ENCODE assay signal across 2 cellular contexts in genomic region chr12:7081037-7081436, GRCh38.
TF ChIP-seq lines count a peak whose summit lies in the region.

No MANE protein-coding gene starts in this region.

TF ChIP-seq in liver, 16 proteins besides CTCF, POLR2A, EP300 and RAD21:
- TF ChIP-seq RXRA (IDR thresholded peaks at IDR 0.05) (peak in 1 of 2 donors; percentile 24), EGR1 (IDR thresholded peaks at IDR 0.05; ENCODE audit: low read depth in 2 of 2) (peak in 1 of 2 donors; percentile 49), HNF4G (IDR thresholded peaks at IDR 0.05) (no peak), HNF4A (conservative IDR thresholded peaks at IDR 0.05) (peak in 1 of 2 donors; percentile 39)

TF ChIP-seq in HepG2, 621 proteins besides CTCF, POLR2A, EP300 and RAD21:
- TF ChIP-seq, protein P1, sequence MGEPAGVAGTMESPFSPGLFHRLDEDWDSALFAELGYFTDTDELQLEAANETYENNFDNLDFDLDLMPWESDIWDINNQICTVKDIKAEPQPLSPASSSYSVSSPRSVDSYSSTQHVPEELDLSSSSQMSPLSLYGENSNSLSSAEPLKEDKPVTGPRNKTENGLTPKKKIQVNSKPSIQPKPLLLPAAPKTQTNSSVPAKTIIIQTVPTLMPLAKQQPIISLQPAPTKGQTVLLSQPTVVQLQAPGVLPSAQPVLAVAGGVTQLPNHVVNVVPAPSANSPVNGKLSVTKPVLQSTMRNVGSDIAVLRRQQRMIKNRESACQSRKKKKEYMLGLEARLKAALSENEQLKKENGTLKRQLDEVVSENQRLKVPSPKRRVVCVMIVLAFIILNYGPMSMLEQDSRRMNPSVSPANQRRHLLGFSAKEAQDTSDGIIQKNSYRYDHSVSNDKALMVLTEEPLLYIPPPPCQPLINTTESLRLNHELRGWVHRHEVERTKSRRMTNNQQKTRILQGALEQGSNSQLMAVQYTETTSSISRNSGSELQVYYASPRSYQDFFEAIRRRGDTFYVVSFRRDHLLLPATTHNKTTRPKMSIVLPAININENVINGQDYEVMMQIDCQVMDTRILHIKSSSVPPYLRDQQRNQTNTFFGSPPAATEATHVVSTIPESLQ (CRISPR knock-in tag; conservative IDR thresholded peaks at IDR 0.05): no peak
- no peak for TF ChIP-seq ZNF354B (CRISPR knock-in tag; IDR thresholded peaks at IDR 0.05)
- no peak for TF ChIP-seq ZBTB7B (CRISPR knock-in tag; IDR thresholded peaks at IDR 0.05)
- TF ChIP-seq ZSCAN29 (CRISPR knock-in tag; conservative IDR thresholded peaks at IDR 0.05): no peak
- no peak for TF ChIP-seq ZSCAN22 (CRISPR knock-in tag; IDR thresholded peaks at IDR 0.05)
- no peak for TF ChIP-seq MXD3 (CRISPR knock-in tag; IDR thresholded peaks at IDR 0.05)
- TF ChIP-seq MAFG (CRISPR knock-in tag; IDR thresholded peaks at IDR 0.05): no peak
- no peak for TF ChIP-seq ZBTB3 (CRISPR knock-in tag; IDR thresholded peaks at IDR 0.05; ENCODE audit: borderline replicate concordance, low read depth)
- TF ChIP-seq RARG (CRISPR knock-in tag; IDR thresholded peaks at IDR 0.05; ENCODE audit: low read depth): no peak
- TF ChIP-seq FOSL2 (CRISPR knock-in tag; IDR thresholded peaks at IDR 0.05): no peak
- TF ChIP-seq STAT5B (CRISPR knock-in tag; IDR thresholded peaks at IDR 0.05): no peak
- TF ChIP-seq ZNF589 (CRISPR knock-in tag; conservative IDR thresholded peaks at IDR 0.05): no peak
- TF ChIP-seq, protein P2, sequence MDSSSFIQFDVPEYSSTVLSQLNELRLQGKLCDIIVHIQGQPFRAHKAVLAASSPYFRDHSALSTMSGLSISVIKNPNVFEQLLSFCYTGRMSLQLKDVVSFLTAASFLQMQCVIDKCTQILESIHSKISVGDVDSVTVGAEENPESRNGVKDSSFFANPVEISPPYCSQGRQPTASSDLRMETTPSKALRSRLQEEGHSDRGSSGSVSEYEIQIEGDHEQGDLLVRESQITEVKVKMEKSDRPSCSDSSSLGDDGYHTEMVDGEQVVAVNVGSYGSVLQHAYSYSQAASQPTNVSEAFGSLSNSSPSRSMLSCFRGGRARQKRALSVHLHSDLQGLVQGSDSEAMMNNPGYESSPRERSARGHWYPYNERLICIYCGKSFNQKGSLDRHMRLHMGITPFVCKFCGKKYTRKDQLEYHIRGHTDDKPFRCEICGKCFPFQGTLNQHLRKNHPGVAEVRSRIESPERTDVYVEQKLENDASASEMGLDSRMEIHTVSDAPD (CRISPR knock-in tag; IDR thresholded peaks at IDR 0.05): no peak
- TF ChIP-seq, protein P3, sequence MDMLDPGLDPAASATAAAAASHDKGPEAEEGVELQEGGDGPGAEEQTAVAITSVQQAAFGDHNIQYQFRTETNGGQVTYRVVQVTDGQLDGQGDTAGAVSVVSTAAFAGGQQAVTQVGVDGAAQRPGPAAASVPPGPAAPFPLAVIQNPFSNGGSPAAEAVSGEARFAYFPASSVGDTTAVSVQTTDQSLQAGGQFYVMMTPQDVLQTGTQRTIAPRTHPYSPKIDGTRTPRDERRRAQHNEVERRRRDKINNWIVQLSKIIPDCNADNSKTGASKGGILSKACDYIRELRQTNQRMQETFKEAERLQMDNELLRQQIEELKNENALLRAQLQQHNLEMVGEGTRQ (IDR thresholded peaks at IDR 0.05; ENCODE audit: low read depth, low read length): no peak
- TF ChIP-seq, protein P3 (CRISPR knock-in tag; IDR thresholded peaks at IDR 0.05; ENCODE audit: borderline replicate concordance): no peak
- TF ChIP-seq ZNF709 (CRISPR knock-in tag; IDR thresholded peaks at IDR 0.05): no peak
- TF ChIP-seq ZNF3 (CRISPR knock-in tag; IDR thresholded peaks at IDR 0.05): no peak
- TF ChIP-seq HOXA5 (CRISPR knock-in tag; IDR thresholded peaks at IDR 0.05): no peak
- TF ChIP-seq, protein P4, sequence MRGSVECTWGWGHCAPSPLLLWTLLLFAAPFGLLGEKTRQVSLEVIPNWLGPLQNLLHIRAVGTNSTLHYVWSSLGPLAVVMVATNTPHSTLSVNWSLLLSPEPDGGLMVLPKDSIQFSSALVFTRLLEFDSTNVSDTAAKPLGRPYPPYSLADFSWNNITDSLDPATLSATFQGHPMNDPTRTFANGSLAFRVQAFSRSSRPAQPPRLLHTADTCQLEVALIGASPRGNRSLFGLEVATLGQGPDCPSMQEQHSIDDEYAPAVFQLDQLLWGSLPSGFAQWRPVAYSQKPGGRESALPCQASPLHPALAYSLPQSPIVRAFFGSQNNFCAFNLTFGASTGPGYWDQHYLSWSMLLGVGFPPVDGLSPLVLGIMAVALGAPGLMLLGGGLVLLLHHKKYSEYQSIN (CRISPR knock-in tag; IDR thresholded peaks at IDR 0.05; ENCODE audit: borderline replicate concordance): no peak
